35 cellular contexts compared by ENCODE assay signal in genomic region chr2:32915694-32916093, GRCh38.
"Had no signal": no experiment of that assay in that cellular context is flagged by ENCODE, and none has a peak within 500 bp of the region (broad histone marks: within the 10 kb centered on the region; RNA-seq: fewer than 3 reads in every experiment).

No MANE protein-coding gene starts in this region.

- H3K36me3 ChIP-seq: MG63 had no signal

- H3K9me3 ChIP-seq: MG63 had no signal

- DNase-seq: Karpas-422, Kasumi-1, MG63, MM.1S, MV-4-11, NCI-H1048, NCI-H1092, NCI-H1092 treated with DMSO at 0.1 percent for 48 hours, NCI-H1105, NCI-H1105 treated with DMSO at 0.1 percent for 48 hours, NCI-H1417, NCI-H1417 treated with DMSO at 0.1 percent for 48 hours, NCI-H1436, NCI-H1436 treated with DMSO at 0.1 percent for 48 hours, NCI-H146, NCI-H1694, NCI-H1694 treated with DMSO at 0.1 percent for 48 hours, NCI-H187, NCI-H187 treated with DMSO at 0.1 percent for 48 hours, NCI-H1930, NCI-H2029, NCI-H2029 treated with DMSO at 0.1 percent for 48 hours, NCI-H2081, NCI-H2081 treated with DMSO at 0.1 percent for 48 hours, NCI-H2107, NCI-H2171, NCI-H2171 treated with DMSO at 0.1 percent for 48 hours, NCI-H2227 treated with DMSO at 0.1 percent for 48 hours, NCI-H226, NCI-H345, NCI-H446, NCI-H446 treated with DMSO at 0.1 percent for 48 hours, NCI-H510A, NCI-H510A treated with DMSO at 0.1 percent for 48 hours, NCI-H524 had no signal

- H3K4me3 ChIP-seq: MG63 had no signal

- H3K27me3 ChIP-seq: MG63 had no signal
